In the genomic region with DNA sequence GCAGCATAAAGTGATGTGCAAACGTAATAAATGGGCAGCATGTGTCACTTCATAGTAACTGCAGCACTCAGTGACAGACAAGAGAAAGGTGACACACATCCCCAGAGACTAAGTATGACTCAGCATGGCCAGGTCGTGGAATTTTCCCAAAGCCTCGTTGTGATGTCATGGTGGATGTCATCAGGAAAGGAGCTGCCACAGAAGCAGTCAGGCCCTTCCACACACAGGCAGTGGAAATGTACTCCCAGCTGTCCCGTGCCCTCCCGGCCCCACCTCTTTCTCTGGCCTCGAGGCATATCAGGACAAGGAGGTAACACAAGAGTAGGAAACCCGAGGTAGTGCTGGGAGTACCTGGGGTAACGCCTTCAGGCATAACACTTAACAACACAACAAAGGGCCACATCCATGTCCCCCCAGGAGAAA, we compare ENCODE assay signal across 9 cellular contexts. TPM values are rescaled to one million over a fixed set of nuclear protein-coding genes. Genes with fewer than 3 reads are reported as not detected.
A peak's percentile ranks its signal among the peaks of the same experiment; 100 is the strongest.
DNase-seq lines count a peak whose midpoint lies in the region; ATAC-seq and TF ChIP-seq lines count a peak whose summit lies in the region.
"Had no signal": no experiment of that assay in that cellular context is flagged by ENCODE, and none has a peak within 500 bp of the region (broad histone marks: within the 10 kb centered on the region; RNA-seq: fewer than 3 reads in every experiment).

No MANE protein-coding gene starts in this region.

- H3K4me3 Mint-ChIP-seq in activated CD4-positive, alpha-beta T cell treated with anti-CD3 and anti-CD28 coated beads for 36 hours = no peak overlapping the region

- H3K9me3 ChIP-seq in RWPE2 (ENCODE audit: severe bottlenecking) (no peaks in the 10 kb centered on the region), smooth muscle cell (replicated peaks; ENCODE audit: low read depth) (no peaks in the 10 kb centered on the region)

- TF ChIP-seq CTCF in RWPE2 (IDR thresholded peaks at IDR 0.05; ENCODE audit: poor library complexity, severe bottlenecking) = no peak
- TF ChIP-seq CTCF in smooth muscle cell (IDR thresholded peaks at IDR 0.05; ENCODE audit: borderline replicate concordance, insufficient read depth, poor library complexity, severe bottlenecking) = no peak

- H3K27ac Mint-ChIP-seq in activated CD4-positive, alpha-beta T cell treated with anti-CD3 and anti-CD28 coated beads for 36 hours = no peak overlapping the region

- DNase-seq in activated CD4-positive, alpha-beta T cell treated with anti-CD3 and anti-CD28 coated beads for 36 hours = peak; percentile 69
- DNase-seq in activated CD4-positive, alpha-beta T cell treated with anti-CD3 and anti-CD28 coated beads, Interleukin-2, amount 50 U/mL, for 1 hour = no peak
- DNase-seq in RWPE2 (ENCODE audit: low spot score) = no peak
- DNase-seq in fibroblast of peridontal ligament (ENCODE audit: extremely low read depth) = peak; percentile 53
- DNase-seq in smooth muscle cell (lab: John Stamatoyannopoulos, UW; ENCODE audit: unreplicated experiment) = peak; percentile 40
- DNase-seq in Right ventricle myocardium inferior (ENCODE audit: missing footprints) = no peak
- DNase-seq in GDM1 (lab: John Stamatoyannopoulos, UW) = no peak

- H3K27me3 Mint-ChIP-seq in activated CD4-positive, alpha-beta T cell treated with anti-CD3 and anti-CD28 coated beads for 36 hours = no peaks in the 10 kb centered on the region

- peaks cover 6% of the 10 kb centered on the region for H3K4me1 Mint-ChIP-seq in activated CD4-positive, alpha-beta T cell treated with anti-CD3 and anti-CD28 coated beads for 36 hours

- no peaks in the 10 kb centered on the region for H3K79me2 ChIP-seq in smooth muscle cell (ENCODE audit: low read depth)

- H2AFZ ChIP-seq in smooth muscle cell (ENCODE audit: low read depth) = no peak overlapping the region

- intact Hi-C loops in activated CD4-positive, alpha-beta T cell treated with anti-CD3 and anti-CD28 coated beads for 36 hours (cut with DNase I, micrococcal nuclease) = no loop called here
- intact Hi-C loops in Right ventricle myocardium inferior (cut with DNase I) = no loop called here

- H3K4me2 ChIP-seq in smooth muscle cell = peak overlapping the region; percentile 29

- CTCF ChIA-PET in activated CD4-positive, alpha-beta T cell treated with anti-CD3 and anti-CD28 coated beads for 36 hours (lab: Charles Lee) = interaction anchor here (0.7 kb wide), 1 partner anchor 9 kb away, joined by 3 read pairs; no protein-coding TSS in a partner anchor

- H3K36me3 ChIP-seq in RWPE2 (ENCODE audit: low read depth) (no peaks in the 10 kb centered on the region; the same call in 1 of the 2 replicates), smooth muscle cell (ENCODE audit: low read depth) (no peaks in the 10 kb centered on the region)

- H3K27me3 ChIP-seq in RWPE2 (ENCODE audit: insufficient read depth, poor library complexity, severe bottlenecking) (no peaks in the 10 kb centered on the region), smooth muscle cell (ENCODE audit: low read depth) (no peaks in the 10 kb centered on the region)

- H3K36me3 Mint-ChIP-seq in activated CD4-positive, alpha-beta T cell treated with anti-CD3 and anti-CD28 coated beads for 36 hours (ENCODE audit: low read depth) = no peaks in the 10 kb centered on the region

- 18% methylated on average over 8 of the region's 8 CpGs for WGBS in smooth muscle cell (ENCODE audit: low lambda C conversion rate)

- POLR2A ChIA-PET in activated CD4-positive, alpha-beta T cell treated with anti-CD3 and anti-CD28 coated beads for 36 hours (lab: Charles Lee) = interaction anchor here (0.6 to 1.2 kb wide), 3 partner anchors 21 to 155 kb away, joined by 3 to 7 read pairs (median 4); no protein-coding TSS in a partner anchor

- H3K9ac ChIP-seq in smooth muscle cell (ENCODE audit: low read depth) = peak overlapping the region; percentile 66

- peak; percentile 93 for ATAC-seq in activated CD4-positive, alpha-beta T cell treated with anti-CD3 and anti-CD28 coated beads for 36 hours
- ATAC-seq in RWPE2 (ENCODE audit: low read depth) (peak; percentile 53), HG02852 (IDR thresholded peaks at IDR 0.05; ENCODE audit: unreplicated experiment) (no peak), Right ventricle myocardium inferior (no peak)

- no peaks in the 10 kb centered on the region for H4K20me1 ChIP-seq in smooth muscle cell (ENCODE audit: low read depth)

- H3F3A ChIP-seq in smooth muscle cell (ENCODE audit: low read depth) = peaks cover 6% of the 10 kb centered on the region

- peak overlapping the region; percentile 17 for H3K27ac ChIP-seq in RWPE2 (ENCODE audit: poor library complexity, severe bottlenecking)
- peak overlapping the region; percentile 78 for H3K27ac ChIP-seq in smooth muscle cell (ENCODE audit: low read depth)

- peaks cover 10% of the 10 kb centered on the region for H3K4me1 ChIP-seq in RWPE2 (ENCODE audit: insufficient read depth, poor library complexity, severe bottlenecking)
- H3K4me1 ChIP-seq in smooth muscle cell (ENCODE audit: low read depth) = peaks cover 3% of the 10 kb centered on the region

- no peaks in the 10 kb centered on the region for H3K9me3 Mint-ChIP-seq in activated CD4-positive, alpha-beta T cell treated with anti-CD3 and anti-CD28 coated beads for 36 hours (ENCODE audit: low read depth)

- no peak overlapping the region for H3K4me3 ChIP-seq in RWPE2 (ENCODE audit: severe bottlenecking)
- H3K4me3 ChIP-seq in smooth muscle cell = no peak overlapping the region

RNA-seq across cellular contexts. Expression of a gene that starts 8.1 kb away (rescaled TPM):
- 1 to 10 TPM; 9.2 to 9.3 TPM for total RNA-seq in activated CD4-positive, alpha-beta T cell treated with anti-CD3 and anti-CD28 coated beads for 36 hours
- total RNA-seq in smooth muscle cell (11.8 TPM in 2 replicates), Right ventricle myocardium inferior (7.5 TPM)
- polyA plus RNA-seq in smooth muscle cell = 21.8 and 36.1 TPM in 2 replicates

RNA-seq across cellular contexts. Expression of a gene that starts 25.0 kb away (rescaled TPM):
- total RNA-seq in activated CD4-positive, alpha-beta T cell treated with anti-CD3 and anti-CD28 coated beads for 36 hours = not detected
- total RNA-seq in smooth muscle cell (not detected in 2 replicates), Right ventricle myocardium inferior (not detected)
- not detected in 2 replicates for polyA plus RNA-seq in smooth muscle cell
- total RNA-seq: mononuclear cell had no signal

Comparison
In these comparisons a context has a peak if more than half of its experiments do, and no peak if none do; other contexts are left out.
1. DNase-seq: peak in activated CD4-positive, alpha-beta T cell treated with anti-CD3 and anti-CD28 coated beads for 36 hours (single experiment), fibroblast of peridontal ligament (single experiment) and smooth muscle cell (single experiment); none in activated CD4-positive, alpha-beta T cell treated with anti-CD3 and anti-CD28 coated beads, Interleukin-2, amount 50 U/mL, for 1 hour (single experiment), RWPE2 (single experiment), Right ventricle myocardium inferior (single experiment) and GDM1 (single experiment).
2. ATAC-seq: peak in activated CD4-positive, alpha-beta T cell treated with anti-CD3 and anti-CD28 coated beads for 36 hours (single experiment) and RWPE2 (single experiment); none in HG02852 (single experiment) and Right ventricle myocardium inferior (single experiment).